ENCODE assay signal across 3 cellular contexts in the genomic region with DNA sequence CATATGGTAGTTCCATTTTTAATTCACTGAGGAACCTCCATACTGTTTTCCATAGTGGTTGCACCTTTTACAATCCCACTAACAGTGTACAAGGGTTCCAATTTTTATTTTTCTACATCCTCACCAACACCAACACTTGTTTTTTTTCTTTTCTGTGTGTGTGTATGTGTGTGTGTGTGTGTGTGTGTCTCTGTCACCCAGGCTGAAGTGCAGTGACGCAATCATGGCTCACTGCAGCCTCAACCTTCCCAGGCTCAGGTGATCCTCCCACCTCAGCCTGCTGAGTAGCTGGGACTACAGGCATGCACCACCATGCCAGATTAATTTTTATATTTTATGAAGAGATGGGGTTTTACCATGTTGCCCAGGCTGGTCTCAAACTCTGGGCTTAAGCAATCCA.
TF ChIP-seq lines count a peak whose summit lies in the region.

No MANE protein-coding gene starts in this region.

TF ChIP-seq in HCT116, 20 proteins besides CTCF, POLR2A, EP300 and RAD21:
- TF ChIP-seq CEBPB (IDR thresholded peaks at IDR 0.05; ENCODE audit: low read depth), result peak; percentile 27; the same call in 1 of the 2 replicates

TF ChIP-seq in IMR-90, 13 proteins besides CTCF, POLR2A, EP300 and RAD21:
- 0 out of 2 replicates have a peak, but pooled peaks have one; percentile 45 for TF ChIP-seq CEBPB (IDR thresholded peaks at IDR 0.05; ENCODE audit: low read depth, low read length)

TF ChIP-seq in HepG2, 621 proteins besides CTCF, POLR2A, EP300 and RAD21:
- TF ChIP-seq CEBPB (IDR thresholded peaks at IDR 0.05; ENCODE audit: borderline replicate concordance, low read depth, low read length), result peak; percentile 58; the same call in 1 of the 2 replicates
